Comparison of ENCODE assay signal across 24 cellular contexts in genomic region chr13:35833031-35833430, GRCh38.
"Had no signal": no experiment of that assay in that cellular context is flagged by ENCODE, and none has a peak within 500 bp of the region (broad histone marks: within the 10 kb centered on the region; RNA-seq: fewer than 3 reads in every experiment).

No MANE protein-coding gene starts in this region.

- H3K4me3 ChIP-seq: breast epithelium, K562 had no signal

- ATAC-seq: activated CD8-positive, alpha-beta T cell treated with anti-CD3 and anti-CD28 coated beads, Interleukin-2, amount 10 ng/mL, durations not matched to agents 7 days and 5 days; K562; PC-3 had no signal

- H3K36me3 ChIP-seq: breast epithelium had no signal

- H3K36me3 Mint-ChIP-seq: activated naive CD8-positive, alpha-beta T cell had no signal

- H3K27me3 ChIP-seq: breast epithelium had no signal

- H3K4me1 ChIP-seq: breast epithelium had no signal

- H3K27ac ChIP-seq: breast epithelium had no signal

- H3K9me3 Mint-ChIP-seq: T-helper 1 cell treated with Interleukin-12 subunit alpha and Interleukin-12 subunit beta and Interleukin-4 antibody, amounts not matched to agents 30 μg/mL and 1 μg/mL, for 36 hours had no signal

- H3K4me3 Mint-ChIP-seq: activated CD8-positive, alpha-beta T cell treated with anti-CD3 and anti-CD28 coated beads, Interleukin-2, amount 10 ng/mL, durations not matched to agents 7 days and 5 days; activated naive CD8-positive, alpha-beta T cell; T-helper 1 cell treated with Interleukin-12 subunit alpha and Interleukin-12 subunit beta and Interleukin-4 antibody, amounts not matched to agents 30 μg/mL and 1 μg/mL, for 36 hours had no signal

- H3K9me3 ChIP-seq: breast epithelium had no signal

- DNase-seq: activated CD4-positive, alpha-beta T cell treated with anti-CD3 and anti-CD28 coated beads for 48 hours; activated CD4-positive, alpha-beta T cell treated with anti-CD3 and anti-CD28 coated beads, Interleukin-2, amount 50 U/mL, for 4 hours; activated CD4-positive, CD25-positive, alpha-beta regulatory T cell treated with anti-CD3 and anti-CD28 coated beads, Interleukin-2, amount 50 U/mL, for 72 hours; activated CD8-positive, alpha-beta memory T cell treated with anti-CD3 and anti-CD28 coated beads, Interleukin-2, amount 50 U/mL, for 48 hours; activated CD8-positive, alpha-beta T cell treated with anti-CD3 and anti-CD28 coated beads, Interleukin-2, amount 10 ng/mL, durations not matched to agents 7 days and 5 days; activated naive CD4-positive, alpha-beta T cell; activated T-cell treated with anti-CD3 and anti-CD28 coated beads, Interleukin-2, amount 50 U/mL, for 1 hour; amygdala; caudate nucleus; Karpas-422; MM.1S; NCI-H1105; NCI-H1436; NCI-H1694 treated with DMSO at 0.1 percent for 48 hours; NCI-H2029 treated with DMSO at 0.1 percent for 48 hours; NCI-H345; NCI-H510A; NCI-H69; PC-3; SHP77 treated with DMSO at 0.1 percent for 48 hours had no signal

- H3K27ac Mint-ChIP-seq: activated CD8-positive, alpha-beta T cell treated with anti-CD3 and anti-CD28 coated beads, Interleukin-2, amount 10 ng/mL, durations not matched to agents 7 days and 5 days; activated naive CD8-positive, alpha-beta T cell; T-helper 1 cell treated with Interleukin-12 subunit alpha and Interleukin-12 subunit beta and Interleukin-4 antibody, amounts not matched to agents 30 μg/mL and 1 μg/mL, for 36 hours had no signal
